In the genomic region with DNA sequence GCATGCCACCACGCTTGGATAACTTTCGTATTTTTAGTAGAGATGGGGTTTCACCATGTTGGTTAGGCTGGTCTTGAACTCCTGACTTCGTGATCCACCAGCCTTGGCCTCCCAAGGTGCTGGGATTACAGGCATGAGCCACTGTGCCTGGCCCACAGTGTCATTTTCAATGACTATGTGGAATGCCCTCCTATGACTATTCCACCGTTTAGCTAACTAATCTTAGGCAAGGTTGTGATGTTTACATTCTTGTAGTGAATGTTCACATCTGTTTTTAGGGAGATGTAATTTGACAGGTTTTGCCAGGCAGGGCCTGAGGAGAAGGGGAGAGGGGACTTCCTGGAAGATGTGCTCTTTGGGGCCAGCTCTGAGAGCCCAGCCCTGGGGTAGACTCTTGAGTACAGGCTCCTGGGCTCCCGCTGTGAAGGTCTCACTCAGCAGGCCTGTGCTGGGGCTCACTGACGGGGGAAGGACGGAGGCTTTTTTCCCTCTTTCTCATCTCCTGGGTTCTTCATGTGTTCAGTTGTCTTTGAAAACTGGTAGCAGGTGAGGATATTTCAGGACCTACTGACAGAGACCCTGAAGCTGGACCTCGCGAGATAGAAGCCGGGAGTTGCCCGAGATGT, we compare ENCODE assay signal across 18 cellular contexts. TPM values are rescaled to one million over a fixed set of nuclear protein-coding genes. Genes with fewer than 3 reads are reported as not detected.
A peak's percentile ranks its signal among the peaks of the same experiment; 100 is the strongest.
DNase-seq lines count a peak whose midpoint lies in the region; ATAC-seq and TF ChIP-seq lines count a peak whose summit lies in the region.
"Had no signal": no experiment of that assay in that cellular context is flagged by ENCODE, and none has a peak within 500 bp of the region (broad histone marks: within the 10 kb centered on the region; RNA-seq: fewer than 3 reads in every experiment).

No MANE protein-coding gene starts in this region.

- H3K27ac Mint-ChIP-seq in endodermal cell: no peak overlapping the region
- H3K27ac Mint-ChIP-seq in osteocyte (ENCODE audit: unreplicated experiment): peak overlapping the region; percentile 72

- ATAC-seq in HG03135 (IDR thresholded peaks at IDR 0.05; ENCODE audit: unreplicated experiment): no peak
- ATAC-seq: Panc1 had no signal

- WGBS in endodermal cell (ENCODE audit: insufficient coverage in 1 of 2, insufficient read length in 1 of 2), 2 experiments: 88 to 94% methylated on average over 7 to 11 of the region's 11 CpGs

- H3K4me1 Mint-ChIP-seq in endodermal cell: no peaks in the 10 kb centered on the region
- H3K4me1 Mint-ChIP-seq in osteocyte (ENCODE audit: unreplicated experiment): peaks cover 22% of the 10 kb centered on the region

- H3K9me3 Mint-ChIP-seq in endodermal cell: peaks cover 23% of the 10 kb centered on the region
- H3K9me3 Mint-ChIP-seq in osteocyte (ENCODE audit: unreplicated experiment): peaks cover 2% of the 10 kb centered on the region

- H3K27me3 Mint-ChIP-seq in endodermal cell (ENCODE audit: insufficient read depth): peaks cover 19% of the 10 kb centered on the region
- no peaks in the 10 kb centered on the region for H3K27me3 Mint-ChIP-seq in osteocyte (ENCODE audit: unreplicated experiment)

- H3K4me3 Mint-ChIP-seq in endodermal cell (no peak overlapping the region), osteocyte (ENCODE audit: unreplicated experiment) (no peak overlapping the region)
- H3K4me3 Mint-ChIP-seq: H9 had no signal

- H3K27ac ChIP-seq in endodermal cell (ENCODE audit: low read depth, low read length): no peak overlapping the region

- TF ChIP-seq CTCF in AG10803 (conservative IDR thresholded peaks at IDR 0.05; ENCODE audit: low read length) (no peak), endodermal cell (conservative IDR thresholded peaks at IDR 0.05) (no peak), osteocyte (IDR thresholded peaks at IDR 0.05) (no peak)

- no peaks in the 10 kb centered on the region for H3K36me3 ChIP-seq in endodermal cell (ENCODE audit: control insufficient read depth, insufficient read depth, low read length)

- no peak overlapping the region for H3K9ac ChIP-seq in endodermal cell (ENCODE audit: extremely low read depth, low read length, poor library complexity, severe bottlenecking)
- H3K9ac ChIP-seq: BLaER1 treated with 17β-estradiol and CSF1 and Interleukin-3, amounts not matched to agents 10 nM and 100 nM had no signal

- H3K9me3 ChIP-seq in endodermal cell (ENCODE audit: control insufficient read depth, low read length): no peaks in the 10 kb centered on the region

- H3K4me3 ChIP-seq in AG10803 (ENCODE audit: low read length) (no peak overlapping the region), endodermal cell (ENCODE audit: low read length) (no peak overlapping the region)
- H3K4me3 ChIP-seq: BLaER1 treated with 17β-estradiol and CSF1 and Interleukin-3, amounts not matched to agents 10 nM and 100 nM had no signal

- DNase-seq in AG10803 (ENCODE audit: low read depth) (peak; percentile 37), HCEC 1CT (peak; percentile 20), endodermal cell (peak; percentile 40), osteocyte (ENCODE audit: extremely low spot score, unreplicated experiment) (no peak), GF-D8 (lab: John Stamatoyannopoulos, UW) (no peak)
- no peak for DNase-seq in effector CD8-positive, alpha-beta T cell (lab: John Stamatoyannopoulos, UW)
- DNase-seq: DMS 273 treated with DMSO at 0.1 percent for 48 hours, H9, Karpas-422, MM.1S, NCI-H1105, NCI-H187 treated with DMSO at 0.1 percent for 48 hours, NCI-H2171, NCI-H774, SHP77 treated with DMSO at 0.1 percent for 48 hours had no signal

- H3K36me3 Mint-ChIP-seq in endodermal cell (ENCODE audit: low read depth) (peaks cover 6% of the 10 kb centered on the region), osteocyte (ENCODE audit: unreplicated experiment) (peaks cover 2% of the 10 kb centered on the region)

- no peaks in the 10 kb centered on the region for H3K4me1 ChIP-seq in endodermal cell (ENCODE audit: control insufficient read depth, insufficient read depth, low read length)

- no peaks in the 10 kb centered on the region for H3K27me3 ChIP-seq in endodermal cell (ENCODE audit: control insufficient read depth, insufficient read depth, low read length, poor library complexity, severe bottlenecking)
- H3K27me3 ChIP-seq: BLaER1 treated with 17β-estradiol and CSF1 and Interleukin-3, amounts not matched to agents 10 nM and 100 nM had no signal

RNA-seq across cellular contexts. Expression of gene COQ8A, which starts 13.2 kb away (rescaled TPM):
- 10 to 100 TPM in 1 of 2 donors, 1 to 10 TPM in 1; 6.6 to 14.9 TPM for total RNA-seq in endodermal cell
- polyA plus RNA-seq in endodermal cell (2013, experiment 1 of 2): 13.1 TPM
- polyA plus RNA-seq in endodermal cell (2013, experiment 2 of 2): 10.1 TPM
- total RNA-seq in osteocyte: 16.0 and 16.2 TPM in 2 replicates

Comparison
In these comparisons a context has a peak if more than half of its experiments do, and no peak if none do; other contexts are left out.
1. DNase-seq: peak in AG10803 (single experiment), HCEC 1CT (single experiment) and endodermal cell (single experiment); none in osteocyte (single experiment), effector CD8-positive, alpha-beta T cell (single experiment) and GF-D8 (single experiment).